Comparison of ENCODE assay signal across 10 cellular contexts in the genomic region with DNA sequence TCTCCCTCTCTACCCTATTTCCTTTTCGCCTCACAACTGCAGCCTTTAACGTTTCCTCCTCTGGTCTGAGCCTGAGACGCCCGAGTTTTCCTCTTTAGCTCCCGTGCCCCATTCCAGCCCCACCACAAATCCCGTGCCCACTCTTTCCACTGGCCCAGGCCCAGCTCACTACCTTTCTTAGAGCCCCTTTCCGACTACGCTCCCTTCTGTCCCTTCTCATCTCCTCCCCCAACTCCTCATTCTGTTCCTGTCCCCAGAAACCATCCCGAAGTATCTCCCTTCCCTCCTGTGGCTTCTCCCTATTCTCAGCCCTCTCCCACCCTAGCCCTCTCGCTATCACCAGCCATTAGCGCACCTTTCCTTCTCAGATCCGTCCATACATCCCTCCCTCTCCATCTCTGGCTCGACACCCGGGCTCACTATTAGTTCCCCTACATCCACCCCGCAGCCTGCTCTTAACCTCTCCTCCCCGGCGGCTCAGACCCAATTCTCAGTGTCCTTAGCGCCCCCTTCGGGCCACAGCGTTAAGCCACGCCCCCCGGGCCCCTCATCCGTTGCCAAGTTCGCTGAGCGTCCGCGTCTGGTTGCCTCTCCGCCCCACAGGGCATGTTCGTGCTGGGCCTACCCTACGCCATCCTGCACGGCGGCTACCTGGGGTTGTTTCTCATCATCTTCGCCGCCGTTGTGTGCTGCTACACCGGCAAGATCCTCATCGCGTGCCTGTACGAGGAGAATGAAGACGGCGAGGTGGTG. TPM values are rescaled to one million over a fixed set of nuclear protein-coding genes. Genes with fewer than 3 reads are reported as not detected.
DNase-seq lines count a peak whose midpoint lies in the region; ATAC-seq, FAIRE-seq and TF ChIP-seq lines count a peak whose summit lies in the region.
"Had no signal": no experiment of that assay in that cellular context is flagged by ENCODE, and none has a peak within 500 bp of the region (broad histone marks: within the 10 kb centered on the region; RNA-seq: fewer than 3 reads in every experiment).

No MANE protein-coding gene starts in this region.

- TF ChIP-seq CTCF in GM12875 (IDR thresholded peaks at IDR 0.05; ENCODE audit: borderline replicate concordance, insufficient read depth, low read depth, low read length) (peak; percentile 39), bronchial epithelial cell (IDR thresholded peaks at IDR 0.05; ENCODE audit: insufficient read depth, low read length, severe bottlenecking) (peak; percentile 19), psoas muscle (IDR thresholded peaks at IDR 0.05) (no peak)

- intact Hi-C loops in posterior cingulate gyrus (cut with DNase I) (no loop called here), psoas muscle (cut with DNase I) (no loop called here)

- H3K9me3 ChIP-seq in psoas muscle, result no peaks in the 10 kb centered on the region
- H3K9me3 ChIP-seq: pancreas had no signal

- no peak for ATAC-seq in GM21786 (IDR thresholded peaks at IDR 0.05; ENCODE audit: unreplicated experiment)
- ATAC-seq in GM18520 (IDR thresholded peaks at IDR 0.05; ENCODE audit: unreplicated experiment), result no peak
- ATAC-seq in psoas muscle, result no peak

- H3K4me1 ChIP-seq in psoas muscle, result peaks cover 5% of the 10 kb centered on the region

- H3K4me3 ChIP-seq in GM12875 (ENCODE audit: low read depth, low read length) (no peak overlapping the region), bronchial epithelial cell (ENCODE audit: low read depth, low read length) (no peak overlapping the region), psoas muscle (no peak overlapping the region)
- H3K4me3 ChIP-seq: pancreas, SK-N-MC had no signal

- WGBS in psoas muscle, 3 donors, result 2 to 3% (median 2%) methylated on average over 41 of the region's 41 CpGs

- H3K27ac ChIP-seq in psoas muscle, result no peak overlapping the region
- H3K27ac ChIP-seq: pancreas, SK-N-MC had no signal

- H3K36me3 ChIP-seq in bronchial epithelial cell (ENCODE audit: control insufficient read depth, insufficient read depth, low read length) (no peaks in the 10 kb centered on the region), psoas muscle (ENCODE audit: insufficient read depth in 1 of 2, low read depth in 1 of 2) (no peaks in the 10 kb centered on the region)
- H3K36me3 ChIP-seq: pancreas had no signal

- H3K27me3 ChIP-seq in bronchial epithelial cell (ENCODE audit: control insufficient read depth, insufficient read depth, low read length) (peaks cover 85% of the 10 kb centered on the region), psoas muscle (ENCODE audit: insufficient read depth in 3 of 3, low read length in 2 of 3) (peaks cover 4 to 100% (median 63%) of the 10 kb centered on the region in 3 donors)

- no peak for FAIRE-seq in bronchial epithelial cell (lab: Jason Lieb, UNC)
- FAIRE-seq: pancreas had no signal

- DNase-seq in T follicular helper cell (ENCODE audit: low read depth) (peak; percentile 24), bronchial epithelial cell (ENCODE audit: low read depth) (no peak), posterior cingulate gyrus (peak in 7 of 10 donors; percentile 37 to 92 (median 54)), NCI-H446 treated with DMSO at 0.1 percent for 48 hours (lab: John Stamatoyannopoulos, UW) (no peak), psoas muscle (no peak)

RNA-seq across cellular contexts. Expression of a gene that starts 2.7 kb away (rescaled TPM):
- total RNA-seq in bronchial epithelial cell (under 0.01 TPM in 1 of 2 replicates, not detected in the other), psoas muscle (not detected)
- not detected for polyA plus RNA-seq in psoas muscle
- total RNA-seq: pancreas had no signal
- polyA plus RNA-seq: pancreas had no signal

RNA-seq across cellular contexts. Expression of a gene that starts 21.2 kb away (rescaled TPM):
- total RNA-seq in bronchial epithelial cell (12.4 and 20.3 TPM in 2 replicates), psoas muscle (1 to 10 TPM; 3.8 to 5.3 (median 4.7) TPM)
- polyA plus RNA-seq in psoas muscle, result 1 to 10 TPM; 5.3 to 9.3 (median 6.8) TPM

Comparison
In these comparisons a context has a peak if more than half of its experiments do, and no peak if none do; other contexts are left out.
1. DNase-seq: peak in T follicular helper cell (single experiment) and posterior cingulate gyrus (7 of 10); none in bronchial epithelial cell (single experiment), NCI-H446 treated with DMSO at 0.1 percent for 48 hours (single experiment) and psoas muscle (0 of 2).